ENCODE assay signal across 1 cellular context in the genomic region with DNA sequence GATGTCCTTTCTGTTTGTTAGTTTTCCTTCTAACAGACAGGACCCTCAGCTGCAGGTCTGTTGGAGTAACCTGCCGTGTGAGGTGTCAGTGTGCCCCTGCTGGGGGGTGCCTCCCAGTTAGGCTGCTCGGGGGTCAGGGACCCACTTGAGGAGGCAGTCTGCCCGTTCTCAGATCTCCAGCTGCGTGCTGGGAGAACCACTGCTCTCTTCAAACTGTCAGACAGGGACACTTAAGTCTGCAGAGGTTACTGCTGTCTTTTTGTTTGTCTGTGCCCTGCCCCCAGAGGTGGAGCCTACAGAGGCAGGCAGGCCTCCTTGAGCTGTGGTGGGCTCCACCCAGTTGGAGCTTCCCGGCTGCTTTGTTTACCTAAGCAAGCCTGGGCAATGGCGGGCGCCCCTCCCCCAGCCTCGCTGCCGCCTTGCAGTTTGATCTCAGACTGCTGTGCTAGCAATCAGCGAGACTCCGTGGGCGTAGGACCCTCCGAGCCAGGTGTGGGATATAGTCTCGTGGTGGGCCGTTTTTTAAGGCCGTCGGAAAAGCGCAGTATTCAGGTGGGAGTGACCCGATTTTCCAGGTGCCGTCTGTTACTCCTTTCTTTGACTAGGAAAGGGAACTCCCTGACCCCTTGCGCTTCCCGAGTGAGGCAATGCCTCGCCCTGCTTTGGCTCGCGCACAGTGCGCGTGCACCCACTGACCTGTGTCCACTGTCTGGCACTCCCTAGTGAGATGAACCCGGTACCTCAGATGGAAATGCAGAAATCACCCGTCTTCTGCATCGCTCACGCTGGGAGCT.
TF ChIP-seq lines count a peak whose summit lies in the region.

No MANE protein-coding gene starts in this region.

TF ChIP-seq in HEK293, 187 proteins besides CTCF, POLR2A, EP300 and RAD21 (continued from another document):
- peak; percentile 14; the same call in 1 of the 2 replicates for TF ChIP-seq ZNF335 (tag by site-specific recombination; conservative IDR thresholded peaks at IDR 0.05)
